In the genomic region with DNA sequence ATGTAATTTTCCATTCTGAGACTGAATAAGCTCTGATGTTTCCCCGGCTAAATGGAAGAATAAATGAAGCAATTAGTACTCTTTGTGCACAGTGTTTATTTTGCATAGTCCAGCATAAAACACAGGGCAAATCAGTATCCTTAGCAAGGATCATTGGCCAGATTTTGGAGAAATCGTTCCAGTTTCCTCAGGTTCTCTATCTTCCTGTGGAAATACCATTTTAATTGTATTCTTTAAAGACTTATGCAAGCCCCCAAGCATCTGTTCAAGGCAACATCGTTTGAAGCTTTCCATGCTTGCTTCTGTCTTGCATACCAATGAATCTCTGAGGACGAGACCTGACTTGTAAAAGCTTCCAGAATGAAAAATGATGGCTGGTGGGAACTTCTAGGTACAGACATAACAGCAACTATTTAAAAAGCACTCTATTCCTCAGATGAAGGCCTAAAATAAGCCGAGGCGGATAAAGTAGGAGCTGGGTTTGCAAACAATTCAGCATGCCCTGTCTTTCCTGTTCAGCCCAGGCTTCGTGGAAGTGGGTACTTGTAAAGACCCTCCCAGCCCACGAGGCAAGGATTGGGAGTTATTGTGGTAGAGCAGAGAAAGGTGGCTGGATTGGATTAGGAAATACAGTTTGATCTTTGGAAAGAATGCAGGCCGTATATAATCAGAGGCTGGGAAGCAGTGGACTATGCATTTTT, we compare ENCODE assay signal across 1 cellular context.
TF ChIP-seq lines count a peak whose summit lies in the region.

No MANE protein-coding gene starts in this region.

TF ChIP-seq in H1, 55 proteins besides CTCF, POLR2A, EP300 and RAD21:
- no peak for TF ChIP-seq ASH2L (IDR thresholded peaks at IDR 0.05; ENCODE audit: low read length)
- TF ChIP-seq TCF12 (IDR thresholded peaks at IDR 0.05; ENCODE audit: low read depth, low read length), result no peak
- TF ChIP-seq YY1 (IDR thresholded peaks at IDR 0.05; ENCODE audit: low read depth, low read length), result no peak
- TF ChIP-seq GTF2F1 (IDR thresholded peaks at IDR 0.05; ENCODE audit: borderline replicate concordance, low read depth, low read length), result no peak
- no peak for TF ChIP-seq JUND (IDR thresholded peaks at IDR 0.05; ENCODE audit: low read length)
- TF ChIP-seq TEAD4 (IDR thresholded peaks at IDR 0.05; ENCODE audit: low read depth, low read length), result no peak
- TF ChIP-seq, protein P1, sequence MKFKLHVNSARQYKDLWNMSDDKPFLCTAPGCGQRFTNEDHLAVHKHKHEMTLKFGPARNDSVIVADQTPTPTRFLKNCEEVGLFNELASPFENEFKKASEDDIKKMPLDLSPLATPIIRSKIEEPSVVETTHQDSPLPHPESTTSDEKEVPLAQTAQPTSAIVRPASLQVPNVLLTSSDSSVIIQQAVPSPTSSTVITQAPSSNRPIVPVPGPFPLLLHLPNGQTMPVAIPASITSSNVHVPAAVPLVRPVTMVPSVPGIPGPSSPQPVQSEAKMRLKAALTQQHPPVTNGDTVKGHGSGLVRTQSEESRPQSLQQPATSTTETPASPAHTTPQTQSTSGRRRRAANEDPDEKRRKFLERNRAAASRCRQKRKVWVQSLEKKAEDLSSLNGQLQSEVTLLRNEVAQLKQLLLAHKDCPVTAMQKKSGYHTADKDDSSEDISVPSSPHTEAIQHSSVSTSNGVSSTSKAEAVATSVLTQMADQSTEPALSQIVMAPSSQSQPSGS (IDR thresholded peaks at IDR 0.05; ENCODE audit: low read length), result no peak
- TF ChIP-seq SIX5 (IDR thresholded peaks at IDR 0.05; ENCODE audit: low read depth, low read length), result no peak
- no peak for TF ChIP-seq CHD1 (IDR thresholded peaks at IDR 0.05; ENCODE audit: low read depth, low read length)
- no peak for TF ChIP-seq GABPA (IDR thresholded peaks at IDR 0.05; ENCODE audit: borderline replicate concordance, insufficient read depth, low read length)
- no peak for TF ChIP-seq HDAC2 (IDR thresholded peaks at IDR 0.05; ENCODE audit: borderline replicate concordance in 1 of 2, low read depth in 2 of 2, low read length in 2 of 2)
- TF ChIP-seq KDM5A (IDR thresholded peaks at IDR 0.05; ENCODE audit: low read length), result no peak
